ENCODE assay signal across 8 cellular contexts in genomic region chr9:34647084-34647403, GRCh38. TPM values are rescaled to one million over a fixed set of nuclear protein-coding genes. Genes with fewer than 3 reads are reported as not detected.
DNase-seq lines count a peak whose midpoint lies in the region; ATAC-seq and TF ChIP-seq lines count a peak whose summit lies in the region.

No MANE protein-coding gene starts in this region.

- ATAC-seq in activated CD8-positive, alpha-beta memory T cell treated with anti-CD3 and anti-CD28 coated beads, Interleukin-2, amount 10 ng/mL, durations not matched to agents 7 days and 5 days = no peak
- no peak for ATAC-seq in activated naive CD8-positive, alpha-beta T cell treated with anti-CD3 and anti-CD28 coated beads, Interleukin-2, amount 50 U/mL, for 24 hours
- ATAC-seq in left lung = peak; percentile 5

- H3K27me3 ChIP-seq in left lung = no peaks in the 10 kb centered on the region
- no peaks in the 10 kb centered on the region for H3K27me3 ChIP-seq in tibial artery

- H3K4me1 ChIP-seq in left lung (peaks cover 10 to 35% of the 10 kb centered on the region in 2 donors), tibial artery (peaks cover 0 to 38% (median 33%) of the 10 kb centered on the region in 4 donors)

- intact Hi-C loops in left lung (cut with DNase I) = no loop called here
- intact Hi-C loops in tibial artery (cut with DNase I; ENCODE audit: low total_unique reads) = no loop called here

- peak overlapping the region; percentile 87 for H3K27ac Mint-ChIP-seq in activated CD8-positive, alpha-beta memory T cell treated with anti-CD3 and anti-CD28 coated beads, Interleukin-2, amount 10 ng/mL, durations not matched to agents 7 days and 5 days
- H3K27ac Mint-ChIP-seq in activated naive CD8-positive, alpha-beta T cell treated with anti-CD3 and anti-CD28 coated beads, Interleukin-2, amount 50 U/mL, for 24 hours = peak overlapping the region; percentile 89

- DNase-seq in activated CD8-positive, alpha-beta memory T cell treated with anti-CD3 and anti-CD28 coated beads, Interleukin-2, amount 10 ng/mL, durations not matched to agents 7 days and 5 days = no peak
- no peak for DNase-seq in activated CD8-positive, alpha-beta memory T cell treated with anti-CD3 and anti-CD28 coated beads for 24 hours
- DNase-seq in activated naive CD8-positive, alpha-beta T cell treated with anti-CD3 and anti-CD28 coated beads, Interleukin-2, amount 50 U/mL, for 24 hours = no peak
- DNase-seq in left lung (no peak), tibial artery (no peak), SK-N-DZ (ENCODE audit: low spot score) (no peak), Ammon's horn (ENCODE audit: low spot score) (no peak)
- no peak for DNase-seq in stimulated activated CD4-positive, alpha-beta T cell treated with anti-CD3 and anti-CD28 coated beads, Interleukin-1b, Interleukin-23, amount 100 ng/mL, for 48 hours

- H3K4me3 ChIP-seq in left lung (peak overlapping the region; percentile 78 to 81), tibial artery (peak overlapping the region; percentile 81 to 96)

- peaks cover 17% of the 10 kb centered on the region for H3K36me3 Mint-ChIP-seq in activated CD8-positive, alpha-beta memory T cell treated with anti-CD3 and anti-CD28 coated beads, Interleukin-2, amount 10 ng/mL, durations not matched to agents 7 days and 5 days
- peaks cover 17% of the 10 kb centered on the region for H3K36me3 Mint-ChIP-seq in activated naive CD8-positive, alpha-beta T cell treated with anti-CD3 and anti-CD28 coated beads, Interleukin-2, amount 50 U/mL, for 24 hours (ENCODE audit: low read depth)

- TF ChIP-seq CTCF in left lung (IDR thresholded peaks at IDR 0.05) = no peak
- TF ChIP-seq CTCF in tibial artery (IDR thresholded peaks at IDR 0.05) = no peak

- no peaks in the 10 kb centered on the region for H3K9me3 Mint-ChIP-seq in activated CD8-positive, alpha-beta memory T cell treated with anti-CD3 and anti-CD28 coated beads, Interleukin-2, amount 10 ng/mL, durations not matched to agents 7 days and 5 days (ENCODE audit: low read depth)
- H3K9me3 Mint-ChIP-seq in activated naive CD8-positive, alpha-beta T cell treated with anti-CD3 and anti-CD28 coated beads, Interleukin-2, amount 50 U/mL, for 24 hours = no peaks in the 10 kb centered on the region

- no peaks in the 10 kb centered on the region for H3K27me3 Mint-ChIP-seq in activated CD8-positive, alpha-beta memory T cell treated with anti-CD3 and anti-CD28 coated beads, Interleukin-2, amount 10 ng/mL, durations not matched to agents 7 days and 5 days
- no peaks in the 10 kb centered on the region for H3K27me3 Mint-ChIP-seq in activated naive CD8-positive, alpha-beta T cell treated with anti-CD3 and anti-CD28 coated beads, Interleukin-2, amount 50 U/mL, for 24 hours

- CTCF ChIA-PET in activated CD8-positive, alpha-beta memory T cell treated with anti-CD3 and anti-CD28 coated beads, Interleukin-2, amount 10 ng/mL, durations not matched to agents 7 days and 5 days (lab: Charles Lee) = interaction anchor here (0.9 to 10.7 kb wide), 14 partner anchors 11 to 338 kb away, joined by 3 to 124 read pairs (median 5); partner anchors contain the start of genes CCL27, DCTN3, RPP25L and SIGMAR1

- H3K36me3 ChIP-seq in left lung (peaks cover 0 to 22% of the 10 kb centered on the region in 2 donors), tibial artery (peaks cover 8 to 17% (median 16%) of the 10 kb centered on the region in 3 donors)

- peak overlapping the region; percentile 87 for H3K27ac ChIP-seq in left lung
- H3K27ac ChIP-seq in tibial artery = peak overlapping the region; percentile 89 to 94

- H3K4me3 Mint-ChIP-seq in activated CD8-positive, alpha-beta memory T cell treated with anti-CD3 and anti-CD28 coated beads, Interleukin-2, amount 10 ng/mL, durations not matched to agents 7 days and 5 days = peak overlapping the region; percentile 92
- H3K4me3 Mint-ChIP-seq in activated naive CD8-positive, alpha-beta T cell treated with anti-CD3 and anti-CD28 coated beads, Interleukin-2, amount 50 U/mL, for 24 hours = peak overlapping the region; percentile 86

- peaks cover 24% of the 10 kb centered on the region for H3K4me1 Mint-ChIP-seq in activated CD8-positive, alpha-beta memory T cell treated with anti-CD3 and anti-CD28 coated beads, Interleukin-2, amount 10 ng/mL, durations not matched to agents 7 days and 5 days
- peaks cover 26% of the 10 kb centered on the region for H3K4me1 Mint-ChIP-seq in activated naive CD8-positive, alpha-beta T cell treated with anti-CD3 and anti-CD28 coated beads, Interleukin-2, amount 50 U/mL, for 24 hours

- no peaks in the 10 kb centered on the region for H3K9me3 ChIP-seq in left lung
- H3K9me3 ChIP-seq in tibial artery = no peaks in the 10 kb centered on the region

RNA-seq across cellular contexts. Expression of gene GALT, which starts 0.6 kb away (rescaled TPM):
- total RNA-seq in activated CD8-positive, alpha-beta memory T cell treated with anti-CD3 and anti-CD28 coated beads, Interleukin-2, amount 10 ng/mL, durations not matched to agents 7 days and 5 days = 10 to 100 TPM; 61.0 to 71.3 TPM
- 10 to 100 TPM; 42.8 to 44.0 TPM for total RNA-seq in left lung
- 24.7 and 30.4 TPM in 2 replicates for polyA plus RNA-seq in SK-N-DZ (2014; cell fraction: cytosol; rRNA removed)
- 199 and 201 TPM in 2 replicates for polyA plus RNA-seq in SK-N-DZ (2014; cell fraction: nucleus; rRNA removed)

RNA-seq across cellular contexts. Expression of gene IL11RA, which starts 4.9 kb away (rescaled TPM):
- total RNA-seq in activated CD8-positive, alpha-beta memory T cell treated with anti-CD3 and anti-CD28 coated beads, Interleukin-2, amount 10 ng/mL, durations not matched to agents 7 days and 5 days = 10 to 100 TPM; 26.5 to 26.7 TPM
- total RNA-seq in left lung = 10 to 100 TPM; 13.8 to 17.6 TPM
- polyA plus RNA-seq in SK-N-DZ (2014; cell fraction: cytosol; rRNA removed) = 47.3 and 63.7 TPM in 2 replicates
- 133 and 136 TPM in 2 replicates for polyA plus RNA-seq in SK-N-DZ (2014; cell fraction: nucleus; rRNA removed)

RNA-seq across cellular contexts. Expression of gene SIGMAR1, which starts 9.5 kb away (rescaled TPM):
- 10 to 100 TPM; 66.1 to 82.1 TPM for total RNA-seq in activated CD8-positive, alpha-beta memory T cell treated with anti-CD3 and anti-CD28 coated beads, Interleukin-2, amount 10 ng/mL, durations not matched to agents 7 days and 5 days
- total RNA-seq in left lung = 10 to 100 TPM; 50.5 to 72.1 TPM
- 183 and 208 TPM in 2 replicates for polyA plus RNA-seq in SK-N-DZ (2014; cell fraction: cytosol; rRNA removed)
- 89.9 and 92.3 TPM in 2 replicates for polyA plus RNA-seq in SK-N-DZ (2014; cell fraction: nucleus; rRNA removed)

RNA-seq across cellular contexts. Expression of gene CCL27, which starts 15.4 kb away (rescaled TPM):
- total RNA-seq in activated CD8-positive, alpha-beta memory T cell treated with anti-CD3 and anti-CD28 coated beads, Interleukin-2, amount 10 ng/mL, durations not matched to agents 7 days and 5 days = not detected
- under 1 TPM in 1 of 2 donors, not detected in 1; 0.67 TPM for total RNA-seq in left lung
- polyA plus RNA-seq in SK-N-DZ (2014; cell fraction: cytosol; rRNA removed) = 0.39 TPM in 1 of 2 replicates, not detected in the other
- 1.7 and 4.0 TPM in 2 replicates for polyA plus RNA-seq in SK-N-DZ (2014; cell fraction: nucleus; rRNA removed)

RNA-seq across cellular contexts. Expression of gene ARID3C, which starts 18.2 kb away (rescaled TPM):
- total RNA-seq in activated CD8-positive, alpha-beta memory T cell treated with anti-CD3 and anti-CD28 coated beads, Interleukin-2, amount 10 ng/mL, durations not matched to agents 7 days and 5 days = under 1 TPM in 1 of 2 experiments, not detected in 1; 0.26 TPM
- total RNA-seq in left lung = not detected
- 0.25 TPM in 1 of 2 replicates, not detected in the other for polyA plus RNA-seq in SK-N-DZ (2014; cell fraction: cytosol; rRNA removed)
- polyA plus RNA-seq in SK-N-DZ (2014; cell fraction: nucleus; rRNA removed) = 0.15 TPM in 1 of 2 replicates, not detected in the other
